1 cellular context compared by ENCODE assay signal in the genomic region with DNA sequence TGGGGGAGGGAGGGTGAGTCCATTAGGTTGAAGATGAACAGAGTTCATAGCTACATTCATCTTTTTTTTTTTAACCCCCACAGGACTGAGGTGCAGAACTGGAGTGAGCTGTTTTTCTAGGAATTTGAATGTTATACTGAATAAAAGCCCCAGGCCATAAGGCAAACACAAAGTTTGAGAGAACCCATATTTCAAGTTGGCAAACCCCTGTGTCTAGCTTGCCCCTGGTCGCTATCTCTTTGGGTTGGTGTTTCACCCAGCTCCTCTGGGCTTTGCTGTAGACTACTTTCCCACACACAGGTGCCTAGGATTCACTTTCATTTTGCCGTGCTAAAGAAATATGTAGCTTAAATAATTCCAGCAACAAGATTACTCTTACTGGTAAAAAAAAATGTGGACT.
TF ChIP-seq lines count a peak whose summit lies in the region.

No MANE protein-coding gene starts in this region.

TF ChIP-seq in H1, 55 proteins besides CTCF, POLR2A, EP300 and RAD21 (continued from another document):
- TF ChIP-seq BRCA1 (IDR thresholded peaks at IDR 0.05; ENCODE audit: low read depth, low read length) (no peak), RFX5 (IDR thresholded peaks at IDR 0.05; ENCODE audit: borderline replicate concordance, low read depth, low read length) (no peak), TCF12 (IDR thresholded peaks at IDR 0.05; ENCODE audit: low read depth, low read length) (no peak), CTBP2 (IDR thresholded peaks at IDR 0.05; ENCODE audit: borderline replicate concordance, insufficient read depth, insufficient read length, low read length) (no peak), E2F6 (IDR thresholded peaks at IDR 0.05) (no peak), CBX8 (IDR thresholded peaks at IDR 0.05; ENCODE audit: borderline replicate concordance, low read depth, low read length) (no peak), KDM1A (IDR thresholded peaks at IDR 0.05; ENCODE audit: borderline replicate concordance, low read length) (no peak), BCL11A (IDR thresholded peaks at IDR 0.05; ENCODE audit: low read depth in 2 of 2, low read length in 2 of 2) (no peak), SUZ12 (IDR thresholded peaks at IDR 0.05; ENCODE audit: low read length) (no peak), CHD7 (IDR thresholded peaks at IDR 0.05; ENCODE audit: insufficient replicate concordance, low read length) (no peak), RNF2 (IDR thresholded peaks at IDR 0.05; ENCODE audit: borderline replicate concordance, low read depth, low read length, missing control alignments, poor library complexity, severe bottlenecking) (no peak), SIN3A (conservative IDR thresholded peaks at IDR 0.05 in 1 of 2, IDR thresholded peaks at IDR 0.05 in 1 of 2; ENCODE audit: low read depth in 1 of 2, low read length in 2 of 2) (no peak), EZH2 (IDR thresholded peaks at IDR 0.05; ENCODE audit: low read depth, low read length, severe bottlenecking) (no peak), CHD2 (IDR thresholded peaks at IDR 0.05; ENCODE audit: low read length) (no peak), HDAC2 (IDR thresholded peaks at IDR 0.05; ENCODE audit: borderline replicate concordance in 1 of 2, low read depth in 2 of 2, low read length in 2 of 2) (no peak), BACH1 (IDR thresholded peaks at IDR 0.05; ENCODE audit: low read length) (no peak)
TF ChIP-seq in H1: peak in this region for 0.
